In genomic region chr4:113394108-113394729, GRCh38 we compare ENCODE assay signal across 13 cellular contexts.
"Had no signal": no experiment of that assay in that cellular context is flagged by ENCODE, and none has a peak within 500 bp of the region (broad histone marks: within the 10 kb centered on the region; RNA-seq: fewer than 3 reads in every experiment).

No MANE protein-coding gene starts in this region.

- H3K9me3 ChIP-seq: left ventricle myocardium inferior, neutrophil, ovary, upper lobe of left lung, vagina had no signal

- DNase-seq: activated B cell treated with CpG ODN at 0.5 μM for 24 hours; activated naive CD4-positive, alpha-beta T cell treated with anti-CD3 and anti-CD28 coated beads, Interleukin-2, amount 50 U/mL, for 16 hours; left ventricle myocardium inferior; stimulated activated CD4-positive, alpha-beta T cell treated with anti-CD3 and anti-CD28 coated beads, Interleukin-12 subunit alpha, Interleukin-12 subunit beta, amount 100 ng/mL, for 4 hours had no signal

- H3K36me3 ChIP-seq: brain microvascular endothelial cell, left ventricle myocardium inferior, neutrophil, ovary, upper lobe of left lung, vagina had no signal

- H3K27me3 ChIP-seq: brain microvascular endothelial cell, dorsolateral prefrontal cortex, neutrophil, ovary, upper lobe of left lung, vagina had no signal

- H3K4me3 ChIP-seq: coronary artery, left ventricle myocardium inferior, lung, ovary, skin epidermis, upper lobe of left lung, vagina had no signal

- H3K4me1 ChIP-seq: vagina had no signal

- H3K27ac ChIP-seq: brain microvascular endothelial cell, left ventricle myocardium inferior, neutrophil, ovary had no signal
